ENCODE assay signal across 27 cellular contexts in the genomic region with DNA sequence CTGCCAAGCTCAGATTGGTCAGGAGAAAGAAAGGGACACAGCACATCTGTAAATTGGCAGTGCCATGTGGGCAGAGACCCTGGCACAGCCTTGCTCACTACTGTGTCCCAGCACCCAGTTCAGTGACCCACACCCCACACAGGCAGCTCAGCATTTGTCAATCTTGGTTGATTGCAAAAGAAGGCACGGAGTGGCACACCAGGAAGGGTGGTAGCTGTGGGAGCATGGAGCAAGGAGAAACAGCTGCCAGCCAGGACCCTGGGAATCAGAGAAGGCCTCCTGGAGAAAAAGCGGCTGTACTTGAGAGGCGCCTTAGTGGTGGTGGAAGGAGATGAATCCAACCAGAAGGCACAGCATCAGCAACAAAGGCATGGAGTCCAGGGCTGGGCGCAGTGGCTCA.
"Had no signal": no experiment of that assay in that cellular context is flagged by ENCODE, and none has a peak within 500 bp of the region (broad histone marks: within the 10 kb centered on the region; RNA-seq: fewer than 3 reads in every experiment).

No MANE protein-coding gene starts in this region.

- H3K9me3 Mint-ChIP-seq: dendritic cell treated with granulocyte-macrophage colony-stimulating factor and Interleukin-4, amounts not matched to agents 40 ng/mL and 50 ng/mL, for 4 days; effector memory CD8-positive, alpha-beta T cell; endodermal cell; mesothelial cell of epicardium had no signal

- H3K4me3 Mint-ChIP-seq: dendritic cell treated with granulocyte-macrophage colony-stimulating factor and Interleukin-4, amounts not matched to agents 40 ng/mL and 50 ng/mL, for 4 days; effector memory CD8-positive, alpha-beta T cell; endodermal cell; mesothelial cell of epicardium had no signal

- H3K9me3 ChIP-seq: colonic mucosa, esophagus squamous epithelium, gastrocnemius medialis, heart right ventricle, left lung, lower lobe of right lung, mucosa of descending colon had no signal

- H3K27me3 Mint-ChIP-seq: dendritic cell treated with granulocyte-macrophage colony-stimulating factor and Interleukin-4, amounts not matched to agents 40 ng/mL and 50 ng/mL, for 4 days; effector memory CD8-positive, alpha-beta T cell had no signal

- FAIRE-seq: endometrium, islet of Langerhans, keratinocyte had no signal

- DNase-seq: colonic mucosa; cortex of kidney; effector CD8-positive, alpha-beta T cell; effector memory CD8-positive, alpha-beta T cell; endodermal cell; erythroblast; esophagus squamous epithelium; foreskin fibroblast; foreskin melanocyte; gastrocnemius medialis; glutamatergic neuron; head of caudate nucleus; heart right ventricle; hippocampal formation; left cardiac atrium; left lung; left ventricle myocardium superior; lower lobe of right lung; mesenchymal stem cell; mucosa of descending colon had no signal

- H3K27me3 ChIP-seq: colonic mucosa, esophagus squamous epithelium, gastrocnemius medialis, heart right ventricle, left lung had no signal

- H3K4me1 ChIP-seq: colonic mucosa had no signal

- ATAC-seq: effector memory CD8-positive, alpha-beta T cell; esophagus mucosa; gastrocnemius medialis; heart right ventricle; left cardiac atrium; left lung; left ventricle myocardium superior; lower lobe of right lung; mucosa of descending colon had no signal

- H3K27ac ChIP-seq: colonic mucosa, epithelial cell of prostate, esophagus squamous epithelium, gastrocnemius medialis, heart right ventricle, left lung, lower lobe of right lung had no signal

- H3K4me3 ChIP-seq: colonic mucosa, esophagus squamous epithelium, gastrocnemius medialis, heart right ventricle, left lung, lower lobe of right lung, mucosa of descending colon had no signal

- H3K27ac Mint-ChIP-seq: dendritic cell treated with granulocyte-macrophage colony-stimulating factor and Interleukin-4, amounts not matched to agents 40 ng/mL and 50 ng/mL, for 4 days; endodermal cell; mesothelial cell of epicardium had no signal
